20 cellular contexts compared by ENCODE assay signal in genomic region chr7:43456200-43456599, GRCh38.
A peak's percentile ranks its signal among the peaks of the same experiment; 100 is the strongest.
DNase-seq lines count a peak whose midpoint lies in the region; FAIRE-seq and TF ChIP-seq lines count a peak whose summit lies in the region.
"Had no signal": no experiment of that assay in that cellular context is flagged by ENCODE, and none has a peak within 500 bp of the region (broad histone marks: within the 10 kb centered on the region; RNA-seq: fewer than 3 reads in every experiment).

No MANE protein-coding gene starts in this region.

- H3K23ac ChIP-seq in H9 (ENCODE audit: insufficient read length, low read depth, low read length) = no peak overlapping the region

- DNase-seq in Ammon's horn (ENCODE audit: low spot score) (peak; percentile 20), H9 (no peak), astrocyte (ENCODE audit: low read depth) (no peak), iPS-NIHi7 (ENCODE audit: extremely low spot score) (peak; percentile 40), kidney (no peak), DMS53 (lab: John Stamatoyannopoulos, UW) (no peak), NCI-H1048 (lab: John Stamatoyannopoulos, UW) (no peak)
- no peak for DNase-seq in stimulated activated CD8-positive, alpha-beta memory T cell treated with anti-CD3 and anti-CD28 coated beads, Interleukin-4, amount 100 ng/mL, for 48 hours
- DNase-seq: activated CD8-positive, alpha-beta memory T cell treated with anti-CD3 and anti-CD28 coated beads for 24 hours; cerebellar nuclear complex; KG1; NCI-H510A treated with DMSO at 0.1 percent for 48 hours; psoas muscle; stimulated activated CD4-positive, alpha-beta T cell treated with anti-CD3 and anti-CD28 coated beads, Interleukin-12 subunit alpha, Interleukin-12 subunit beta, amount 100 ng/mL, for 4 hours; stimulated activated naive CD4-positive, alpha-beta T cell; transverse colon had no signal

- no peak overlapping the region for H3K18ac ChIP-seq in H9 (ENCODE audit: insufficient read length, low read depth, low read length)

- H3K9me3 Mint-ChIP-seq in H9 (no peaks in the 10 kb centered on the region; a peak in 1 of 5 replicates), astrocyte (ENCODE audit: unreplicated experiment) (no peaks in the 10 kb centered on the region)
- H3K9me3 Mint-ChIP-seq: activated T-helper 17 cell treated with anti-CD3 and anti-CD28 coated beads, Interleukin-2, amount 50 U/mL, for 72 hours; natural killer cell treated with Interleukin-12 subunit alpha and Interleukin-12 subunit beta and Interleukin-15 and Interleukin-18, amount 100 ng/mL, for 72 hours had no signal

- no peak overlapping the region for H2AK5ac ChIP-seq in H9 (ENCODE audit: insufficient read length, low read length)

- no peaks in the 10 kb centered on the region for H3K9me3 ChIP-seq in H9 (ENCODE audit: control insufficient read depth, low read depth, low read length)
- H3K9me3 ChIP-seq in astrocyte (ENCODE audit: insufficient read depth, low read depth, low read length) = no peaks in the 10 kb centered on the region
- no peaks in the 10 kb centered on the region for H3K9me3 ChIP-seq in kidney (ENCODE audit: control insufficient read depth in 1 of 2, low read length in 2 of 2)
- H3K9me3 ChIP-seq: psoas muscle, transverse colon had no signal

- WGBS in H9 (ENCODE audit: extremely low coverage, insufficient read length, low lambda C conversion rate) = no CpG with 5 or more reads among the region's 14 CpGs

- H3K4ac ChIP-seq in H9 (ENCODE audit: low read depth, low read length) = no peak overlapping the region

- intact Hi-C loops in kidney (cut with DNase I) = no loop called here

- no peak overlapping the region for H2BK12ac ChIP-seq in H9 (ENCODE audit: insufficient read length, low read depth, low read length)

- H3K27me3 ChIP-seq in H9 (ENCODE audit: insufficient read depth, low read length) (no peaks in the 10 kb centered on the region), astrocyte (ENCODE audit: insufficient read depth, low read length) (peaks cover 3% of the 10 kb centered on the region)
- H3K27me3 ChIP-seq: transverse colon had no signal

- no peaks in the 10 kb centered on the region for H3K79me1 ChIP-seq in H9 (ENCODE audit: insufficient read depth, low read depth, low read length, poor library complexity, severe bottlenecking)

- H3K4me3 Mint-ChIP-seq in H9 = no peak overlapping the region; a peak in 1 of 5 replicates
- no peak overlapping the region for H3K4me3 Mint-ChIP-seq in astrocyte (ENCODE audit: unreplicated experiment)
- H3K4me3 Mint-ChIP-seq: activated T-helper 17 cell treated with anti-CD3 and anti-CD28 coated beads, Interleukin-2, amount 50 U/mL, for 72 hours; natural killer cell treated with Interleukin-12 subunit alpha and Interleukin-12 subunit beta and Interleukin-15 and Interleukin-18, amount 100 ng/mL, for 72 hours had no signal

- H3K4me2 ChIP-seq in H9 (ENCODE audit: insufficient read depth, insufficient read length, low read length) (no peak overlapping the region), astrocyte (ENCODE audit: low read length) (no peak overlapping the region)

- no peak overlapping the region for H3K56ac ChIP-seq in H9 (ENCODE audit: insufficient read length, low read depth, low read length)

- FAIRE-seq in astrocyte (lab: Jason Lieb, UNC) (no peak), kidney (lab: Jason Lieb, UNC) (no peak)
- FAIRE-seq: GM18507 had no signal

- H2BK15ac ChIP-seq in H9 (ENCODE audit: low read depth, low read length) = no peak overlapping the region

- H3K9ac ChIP-seq in H9 (ENCODE audit: extremely low read depth, insufficient read length, low read length) (no peak overlapping the region), astrocyte (ENCODE audit: low read length) (no peak overlapping the region), kidney (ENCODE audit: low read length in 2 of 2) (no peak overlapping the region)

- no peak overlapping the region for H3T11ph ChIP-seq in H9 (ENCODE audit: low read length)

- H4K5ac ChIP-seq in H9 (ENCODE audit: insufficient read length, low read depth, low read length) = no peak overlapping the region

- H3K4me1 Mint-ChIP-seq in H9 = peaks cover 14 to 15% of the 10 kb centered on the region in 2 experiments
- peaks cover 4% of the 10 kb centered on the region for H3K4me1 Mint-ChIP-seq in astrocyte (ENCODE audit: low read depth, unreplicated experiment)
- H3K4me1 Mint-ChIP-seq: activated T-helper 17 cell treated with anti-CD3 and anti-CD28 coated beads, Interleukin-2, amount 50 U/mL, for 72 hours had no signal

- H2BK120ac ChIP-seq in H9 (ENCODE audit: low read depth, low read length, poor library complexity, severe bottlenecking) = no peak overlapping the region

- H3K4me3 ChIP-seq in astrocyte (ENCODE audit: insufficient read depth, low read depth, low read length) (no peak overlapping the region), kidney (ENCODE audit: low read length in 2 of 2) (no peak overlapping the region)
- H3K4me3 ChIP-seq: psoas muscle, transverse colon had no signal

- H3K79me2 ChIP-seq in H9 (ENCODE audit: insufficient read depth, low read length) = no peaks in the 10 kb centered on the region
- H3K79me2 ChIP-seq in astrocyte (ENCODE audit: insufficient read depth, low read length) = no peaks in the 10 kb centered on the region

- peak; percentile 41 for TF ChIP-seq CTCF in H9 (conservative IDR thresholded peaks at IDR 0.05)
- TF ChIP-seq CTCF in astrocyte (IDR thresholded peaks at IDR 0.05; ENCODE audit: insufficient read depth, low read depth, low read length) = peak; percentile 6
- no peak for TF ChIP-seq CTCF in kidney (IDR thresholded peaks at IDR 0.05; ENCODE audit: borderline replicate concordance, extremely low read depth, insufficient read depth)

- no peak overlapping the region for H4K8ac ChIP-seq in H9 (replicated peaks; ENCODE audit: insufficient read length, low read depth, low read length)

- H3K14ac ChIP-seq in H9 (ENCODE audit: insufficient read depth, low read length) = no peak overlapping the region

- peaks cover 0 to 5% (median 0%) of the 10 kb centered on the region in 3 experiments; a peak in 2 of 7 replicates for H3K36me3 Mint-ChIP-seq in H9 (ENCODE audit: insufficient read depth in 1 of 3, low read depth in 3 of 3)
- peaks cover 4% of the 10 kb centered on the region for H3K36me3 Mint-ChIP-seq in astrocyte (ENCODE audit: low read depth, unreplicated experiment)
- H3K36me3 Mint-ChIP-seq: natural killer cell treated with Interleukin-12 subunit alpha and Interleukin-12 subunit beta and Interleukin-15 and Interleukin-18, amount 100 ng/mL, for 72 hours had no signal

- no peak overlapping the region for H2BK20ac ChIP-seq in H9 (ENCODE audit: low read depth, low read length, poor library complexity, severe bottlenecking)

- H2BK5ac ChIP-seq in H9 (ENCODE audit: insufficient read length, low read length) = no peak overlapping the region

- H3K27ac ChIP-seq in H9 (ENCODE audit: insufficient read length, low read depth, low read length) (no peak overlapping the region), astrocyte (ENCODE audit: low read depth, low read length) (no peak overlapping the region), kidney (ENCODE audit: low read depth in 2 of 2, low read length in 2 of 2) (no peak overlapping the region)
- H3K27ac ChIP-seq: HL-60, psoas muscle, transverse colon had no signal

- no peaks in the 10 kb centered on the region for H3K23me2 ChIP-seq in H9 (ENCODE audit: insufficient read length, low read depth, low read length, poor library complexity, severe bottlenecking)

- H3K27ac Mint-ChIP-seq in H9 (no peak overlapping the region), astrocyte (ENCODE audit: unreplicated experiment) (no peak overlapping the region)
- H3K27ac Mint-ChIP-seq: activated T-helper 17 cell treated with anti-CD3 and anti-CD28 coated beads, Interleukin-2, amount 50 U/mL, for 72 hours; natural killer cell treated with Interleukin-12 subunit alpha and Interleukin-12 subunit beta and Interleukin-15 and Interleukin-18, amount 100 ng/mL, for 72 hours had no signal

- H4K91ac ChIP-seq in H9 (ENCODE audit: insufficient read length, low read depth, low read length) = no peak overlapping the region

- H2AFZ ChIP-seq in H9 (ENCODE audit: low read length) (no peak overlapping the region), astrocyte (ENCODE audit: low read depth, low read length) (no peak overlapping the region)

- H3K4me1 ChIP-seq in H9 (ENCODE audit: insufficient read depth, low read length) (peaks cover 2% of the 10 kb centered on the region; the same call in 1 of the 2 replicates), astrocyte (ENCODE audit: insufficient read depth, low read length) (no peaks in the 10 kb centered on the region), kidney (ENCODE audit: control insufficient read depth in 1 of 2, insufficient read depth in 1 of 2, low read depth in 1 of 2, low read length in 2 of 2) (peaks cover 0 to 2% of the 10 kb centered on the region in 2 donors)
- H3K4me1 ChIP-seq: transverse colon had no signal

- H4K20me1 ChIP-seq in H9 (ENCODE audit: control insufficient read depth, insufficient read depth, insufficient read length) (no peaks in the 10 kb centered on the region), astrocyte (ENCODE audit: insufficient read depth, low read length) (no peaks in the 10 kb centered on the region)

- H3K27me3 Mint-ChIP-seq in H9 (ENCODE audit: low read depth) (no peaks in the 10 kb centered on the region), astrocyte (ENCODE audit: low read depth, unreplicated experiment) (peaks cover 2% of the 10 kb centered on the region)

- H3K36me3 ChIP-seq in astrocyte (ENCODE audit: insufficient read depth, low read length) = no peaks in the 10 kb centered on the region
- no peaks in the 10 kb centered on the region for H3K36me3 ChIP-seq in kidney (ENCODE audit: control insufficient read depth in 1 of 2, insufficient read depth in 2 of 2, low read length in 2 of 2)
- H3K36me3 ChIP-seq: transverse colon had no signal

Comparison
In these comparisons a context has a peak if more than half of its experiments do, and no peak if none do; other contexts are left out.
1. DNase-seq: peak in Ammon's horn (single experiment) and iPS-NIHi7 (single experiment); none in H9 (single experiment), astrocyte (single experiment), stimulated activated CD8-positive, alpha-beta memory T cell treated with anti-CD3 and anti-CD28 coated beads, Interleukin-4, amount 100 ng/mL, for 48 hours (single experiment), kidney (single experiment), DMS53 (single experiment) and NCI-H1048 (single experiment).